Comparison of ENCODE assay signal across 14 cellular contexts in genomic region chr6:159037746-159038290, GRCh38. TPM values are rescaled to one million over a fixed set of nuclear protein-coding genes. Genes with fewer than 3 reads are reported as not detected.
A peak's percentile ranks its signal among the peaks of the same experiment; 100 is the strongest.
DNase-seq lines count a peak whose midpoint lies in the region; ATAC-seq, FAIRE-seq and TF ChIP-seq lines count a peak whose summit lies in the region.
"Had no signal": no experiment of that assay in that cellular context is flagged by ENCODE, and none has a peak within 500 bp of the region (broad histone marks: within the 10 kb centered on the region; RNA-seq: fewer than 3 reads in every experiment).

No MANE protein-coding gene starts in this region.

- H3K27ac ChIP-seq in MM.1S (ENCODE audit: low read length) = peak overlapping the region; percentile 95; the same call in 1 of the 2 replicates
- H3K27ac ChIP-seq in effector memory CD4-positive, alpha-beta T cell (ENCODE audit: insufficient read depth, low read length, poor library complexity, severe bottlenecking) = peak overlapping the region; percentile 89
- H3K27ac ChIP-seq: brain microvascular endothelial cell, vagina had no signal

- H3K36me3 Mint-ChIP-seq in activated T-cell treated with anti-CD3 and anti-CD28 coated beads, Interleukin-2, amount 50 U/mL, for 4 hours (ENCODE audit: insufficient read depth) = peaks cover 71% of the 10 kb centered on the region
- H3K36me3 Mint-ChIP-seq in stimulated activated effector memory CD8-positive, alpha-beta T cell treated with anti-CD3 and anti-CD28 coated beads, Interleukin-12 subunit alpha, Interleukin-12 subunit beta, amount 100 ng/mL, for 72 hours = peaks cover 89% of the 10 kb centered on the region

- peak overlapping the region; percentile 18; the same call in 1 of the 2 replicates for H3K9ac ChIP-seq in MM.1S (ENCODE audit: low read length)

- H3K79me2 ChIP-seq in MM.1S (ENCODE audit: low read length) = no peaks in the 10 kb centered on the region

- peak overlapping the region; percentile 69; the same call in 1 of the 2 replicates for H3K4me2 ChIP-seq in MM.1S (ENCODE audit: low read depth, low read length)

- H3K9me3 Mint-ChIP-seq in activated T-cell treated with anti-CD3 and anti-CD28 coated beads, Interleukin-2, amount 50 U/mL, for 4 hours = no peaks in the 10 kb centered on the region
- no peaks in the 10 kb centered on the region for H3K9me3 Mint-ChIP-seq in stimulated activated effector memory CD8-positive, alpha-beta T cell treated with anti-CD3 and anti-CD28 coated beads, Interleukin-12 subunit alpha, Interleukin-12 subunit beta, amount 100 ng/mL, for 72 hours

- peaks cover 37% of the 10 kb centered on the region for H3F3A ChIP-seq in MM.1S (ENCODE audit: insufficient read depth, low read length)

- no peak for DNase-seq in activated T-cell treated with anti-CD3 and anti-CD28 coated beads, Interleukin-2, amount 50 U/mL, for 4 hours
- DNase-seq in activated T-cell treated with anti-CD3 and anti-CD28 coated beads, Interleukin-2, amount 50 U/mL, for 48 hours = no peak
- DNase-seq in MM.1S (no peak), HK-2 (ENCODE audit: unreplicated experiment) (no peak), D721Med (ENCODE audit: insufficient read length, low spot score) (no peak), OCI-M1 (lab: John Stamatoyannopoulos, UW) (no peak)
- no peak for DNase-seq in effector memory CD4-positive, alpha-beta T cell
- no peak for DNase-seq in stimulated activated effector memory CD8-positive, alpha-beta T cell treated with anti-CD3 and anti-CD28 coated beads, Interleukin-12 subunit alpha, Interleukin-12 subunit beta, amount 100 ng/mL, for 72 hours (ENCODE audit: low spot score in 2 of 2)
- DNase-seq: brain microvascular endothelial cell, heart right ventricle, lower lobe of right lung, NCI-H1105, NCI-H446 treated with DMSO at 0.1 percent for 48 hours had no signal

- no peak for ATAC-seq in activated T-cell treated with anti-CD3 and anti-CD28 coated beads, Interleukin-2, amount 50 U/mL, for 4 hours
- ATAC-seq in stimulated activated effector memory CD8-positive, alpha-beta T cell treated with anti-CD3 and anti-CD28 coated beads, Interleukin-12 subunit alpha, Interleukin-12 subunit beta, amount 100 ng/mL, for 72 hours = no peak
- ATAC-seq: heart right ventricle, lower lobe of right lung had no signal

- peaks cover 40% of the 10 kb centered on the region for H3K4me1 ChIP-seq in MM.1S (ENCODE audit: low read length)
- H3K4me1 ChIP-seq in effector memory CD4-positive, alpha-beta T cell (ENCODE audit: control insufficient read depth, insufficient read depth, low read length, poor library complexity, severe bottlenecking) = peaks cover 45% of the 10 kb centered on the region
- H3K4me1 ChIP-seq: vagina had no signal

- H4K20me1 ChIP-seq in MM.1S (ENCODE audit: insufficient read depth, low read length) = no peaks in the 10 kb centered on the region

- TF ChIP-seq CTCF in MM.1S (IDR thresholded peaks at IDR 0.05; ENCODE audit: low read length) (no peak), D721Med (IDR thresholded peaks at IDR 0.05; ENCODE audit: insufficient read depth, missing control alignments) (no peak)

- no peaks in the 10 kb centered on the region for H3K36me3 ChIP-seq in MM.1S (replicated peaks; ENCODE audit: insufficient read depth, low read length)
- peaks cover 72% of the 10 kb centered on the region for H3K36me3 ChIP-seq in effector memory CD4-positive, alpha-beta T cell (ENCODE audit: control insufficient read depth, insufficient read depth, low read length)
- H3K36me3 ChIP-seq: brain microvascular endothelial cell, vagina had no signal

- FAIRE-seq in D721Med (lab: Jason Lieb, UNC) = no peak

- peak overlapping the region; percentile 66 for H3K4me3 Mint-ChIP-seq in activated T-cell treated with anti-CD3 and anti-CD28 coated beads, Interleukin-2, amount 50 U/mL, for 4 hours
- H3K4me3 Mint-ChIP-seq in stimulated activated effector memory CD8-positive, alpha-beta T cell treated with anti-CD3 and anti-CD28 coated beads, Interleukin-12 subunit alpha, Interleukin-12 subunit beta, amount 100 ng/mL, for 72 hours = peak overlapping the region; percentile 84

- H3K4me1 Mint-ChIP-seq in activated T-cell treated with anti-CD3 and anti-CD28 coated beads, Interleukin-2, amount 50 U/mL, for 4 hours (ENCODE audit: low read depth) = peaks cover 77% of the 10 kb centered on the region
- peaks cover 69% of the 10 kb centered on the region for H3K4me1 Mint-ChIP-seq in stimulated activated effector memory CD8-positive, alpha-beta T cell treated with anti-CD3 and anti-CD28 coated beads, Interleukin-12 subunit alpha, Interleukin-12 subunit beta, amount 100 ng/mL, for 72 hours

- no peaks in the 10 kb centered on the region for H3K9me2 ChIP-seq in MM.1S (replicated peaks; ENCODE audit: insufficient read depth, low read length)

- H3K27ac Mint-ChIP-seq in stimulated activated effector memory CD8-positive, alpha-beta T cell treated with anti-CD3 and anti-CD28 coated beads, Interleukin-12 subunit alpha, Interleukin-12 subunit beta, amount 100 ng/mL, for 72 hours = peak overlapping the region; percentile 98

- no peaks in the 10 kb centered on the region for H3K9me3 ChIP-seq in MM.1S (replicated peaks; ENCODE audit: insufficient read depth, low read length)
- no peaks in the 10 kb centered on the region for H3K9me3 ChIP-seq in effector memory CD4-positive, alpha-beta T cell (ENCODE audit: control insufficient read depth, low read length)
- H3K9me3 ChIP-seq: heart right ventricle, lower lobe of right lung, vagina had no signal

- H2AFZ ChIP-seq in MM.1S (ENCODE audit: low read length) = no peak overlapping the region

- no peaks in the 10 kb centered on the region for H3K27me3 ChIP-seq in MM.1S (replicated peaks; ENCODE audit: insufficient read depth, low read length)
- H3K27me3 ChIP-seq in effector memory CD4-positive, alpha-beta T cell (replicated peaks; ENCODE audit: control insufficient read depth, insufficient read depth, low read length, poor library complexity, severe bottlenecking) = no peaks in the 10 kb centered on the region
- H3K27me3 ChIP-seq: brain microvascular endothelial cell, heart right ventricle, vagina had no signal

- no peaks in the 10 kb centered on the region for H3K27me3 Mint-ChIP-seq in activated T-cell treated with anti-CD3 and anti-CD28 coated beads, Interleukin-2, amount 50 U/mL, for 4 hours (ENCODE audit: low read depth)

- no peak overlapping the region for H3K4me3 ChIP-seq in MM.1S (ENCODE audit: low read length)
- no peak overlapping the region for H3K4me3 ChIP-seq in effector memory CD4-positive, alpha-beta T cell (ENCODE audit: insufficient read depth, low read depth, low read length, poor library complexity, severe bottlenecking)
- H3K4me3 ChIP-seq: vagina had no signal

RNA-seq across cellular contexts. Expression of gene TAGAP, which starts 7.0 kb away (rescaled TPM):
- 100 to 1,000 TPM; 120 to 132 (median 130) TPM for total RNA-seq in activated T-cell treated with anti-CD3 and anti-CD28 coated beads, Interleukin-2, amount 50 U/mL, for 4 hours

RNA-seq across cellular contexts. Expression of gene RSPH3, which starts 37.8 kb away (rescaled TPM):
- 1 to 10 TPM; 1.6 to 2.1 (median 1.7) TPM for total RNA-seq in activated T-cell treated with anti-CD3 and anti-CD28 coated beads, Interleukin-2, amount 50 U/mL, for 4 hours
